ENCODE assay signal across 2 cellular contexts in genomic region chr14:68367444-68368014, GRCh38.
TF ChIP-seq lines count a peak whose summit lies in the region.

No MANE protein-coding gene starts in this region.

TF ChIP-seq in SK-N-SH, 30 proteins besides CTCF, POLR2A, EP300 and RAD21 (continued from another document):
- TF ChIP-seq, protein P1, sequence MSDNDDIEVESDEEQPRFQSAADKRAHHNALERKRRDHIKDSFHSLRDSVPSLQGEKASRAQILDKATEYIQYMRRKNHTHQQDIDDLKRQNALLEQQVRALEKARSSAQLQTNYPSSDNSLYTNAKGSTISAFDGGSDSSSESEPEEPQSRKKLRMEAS (IDR thresholded peaks at IDR 0.05; ENCODE audit: low read depth) = no peak
- TF ChIP-seq TCF12 (IDR thresholded peaks at IDR 0.05) (no peak), GATA2 (CRISPR knock-in tag; IDR thresholded peaks at IDR 0.05) (peak; percentile 35), POLR2AphosphoS5 (IDR thresholded peaks at IDR 0.05; ENCODE audit: low read depth, low read length) (no peak)

TF ChIP-seq in SK-N-SH treated with all-trans-retinoic acid at 6 μM for 48 hours, 23 proteins besides CTCF, POLR2A, EP300 and RAD21 (continued from another document):
- TF ChIP-seq OSR1 (CRISPR knock-in tag; IDR thresholded peaks at IDR 0.05) (no peak), TOX (CRISPR knock-in tag; IDR thresholded peaks at IDR 0.05; ENCODE audit: borderline replicate concordance) (no peak), RARB (CRISPR knock-in tag; IDR thresholded peaks at IDR 0.05) (no peak)
- TF ChIP-seq, protein P2, sequence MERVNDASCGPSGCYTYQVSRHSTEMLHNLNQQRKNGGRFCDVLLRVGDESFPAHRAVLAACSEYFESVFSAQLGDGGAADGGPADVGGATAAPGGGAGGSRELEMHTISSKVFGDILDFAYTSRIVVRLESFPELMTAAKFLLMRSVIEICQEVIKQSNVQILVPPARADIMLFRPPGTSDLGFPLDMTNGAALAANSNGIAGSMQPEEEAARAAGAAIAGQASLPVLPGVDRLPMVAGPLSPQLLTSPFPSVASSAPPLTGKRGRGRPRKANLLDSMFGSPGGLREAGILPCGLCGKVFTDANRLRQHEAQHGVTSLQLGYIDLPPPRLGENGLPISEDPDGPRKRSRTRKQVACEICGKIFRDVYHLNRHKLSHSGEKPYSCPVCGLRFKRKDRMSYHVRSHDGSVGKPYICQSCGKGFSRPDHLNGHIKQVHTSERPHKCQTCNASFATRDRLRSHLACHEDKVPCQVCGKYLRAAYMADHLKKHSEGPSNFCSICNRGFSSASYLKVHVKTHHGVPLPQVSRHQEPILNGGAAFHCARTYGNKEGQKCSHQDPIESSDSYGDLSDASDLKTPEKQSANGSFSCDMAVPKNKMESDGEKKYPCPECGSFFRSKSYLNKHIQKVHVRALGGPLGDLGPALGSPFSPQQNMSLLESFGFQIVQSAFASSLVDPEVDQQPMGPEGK (CRISPR knock-in tag; IDR thresholded peaks at IDR 0.05; ENCODE audit: borderline replicate concordance) = no peak
- TF ChIP-seq, protein P3, sequence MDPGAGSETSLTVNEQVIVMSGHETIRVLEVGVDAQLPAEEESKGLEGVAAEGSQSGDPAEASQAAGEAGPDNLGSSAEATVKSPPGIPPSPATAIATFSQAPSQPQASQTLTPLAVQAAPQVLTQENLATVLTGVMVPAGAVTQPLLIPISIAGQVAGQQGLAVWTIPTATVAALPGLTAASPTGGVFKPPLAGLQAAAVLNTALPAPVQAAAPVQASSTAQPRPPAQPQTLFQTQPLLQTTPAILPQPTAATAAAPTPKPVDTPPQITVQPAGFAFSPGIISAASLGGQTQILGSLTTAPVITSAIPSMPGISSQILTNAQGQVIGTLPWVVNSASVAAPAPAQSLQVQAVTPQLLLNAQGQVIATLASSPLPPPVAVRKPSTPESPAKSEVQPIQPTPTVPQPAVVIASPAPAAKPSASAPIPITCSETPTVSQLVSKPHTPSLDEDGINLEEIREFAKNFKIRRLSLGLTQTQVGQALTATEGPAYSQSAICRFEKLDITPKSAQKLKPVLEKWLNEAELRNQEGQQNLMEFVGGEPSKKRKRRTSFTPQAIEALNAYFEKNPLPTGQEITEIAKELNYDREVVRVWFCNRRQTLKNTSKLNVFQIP (CRISPR knock-in tag; IDR thresholded peaks at IDR 0.05; ENCODE audit: borderline replicate concordance, low read depth) = no peak
- TF ChIP-seq, protein P4, sequence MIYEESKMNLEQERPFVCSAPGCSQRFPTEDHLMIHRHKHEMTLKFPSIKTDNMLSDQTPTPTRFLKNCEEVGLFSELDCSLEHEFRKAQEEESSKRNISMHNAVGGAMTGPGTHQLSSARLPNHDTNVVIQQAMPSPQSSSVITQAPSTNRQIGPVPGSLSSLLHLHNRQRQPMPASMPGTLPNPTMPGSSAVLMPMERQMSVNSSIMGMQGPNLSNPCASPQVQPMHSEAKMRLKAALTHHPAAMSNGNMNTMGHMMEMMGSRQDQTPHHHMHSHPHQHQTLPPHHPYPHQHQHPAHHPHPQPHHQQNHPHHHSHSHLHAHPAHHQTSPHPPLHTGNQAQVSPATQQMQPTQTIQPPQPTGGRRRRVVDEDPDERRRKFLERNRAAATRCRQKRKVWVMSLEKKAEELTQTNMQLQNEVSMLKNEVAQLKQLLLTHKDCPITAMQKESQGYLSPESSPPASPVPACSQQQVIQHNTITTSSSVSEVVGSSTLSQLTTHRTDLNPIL (CRISPR knock-in tag; IDR thresholded peaks at IDR 0.05; ENCODE audit: low read depth) = no peak
